Comparison of ENCODE assay signal across 10 cellular contexts in the genomic region with DNA sequence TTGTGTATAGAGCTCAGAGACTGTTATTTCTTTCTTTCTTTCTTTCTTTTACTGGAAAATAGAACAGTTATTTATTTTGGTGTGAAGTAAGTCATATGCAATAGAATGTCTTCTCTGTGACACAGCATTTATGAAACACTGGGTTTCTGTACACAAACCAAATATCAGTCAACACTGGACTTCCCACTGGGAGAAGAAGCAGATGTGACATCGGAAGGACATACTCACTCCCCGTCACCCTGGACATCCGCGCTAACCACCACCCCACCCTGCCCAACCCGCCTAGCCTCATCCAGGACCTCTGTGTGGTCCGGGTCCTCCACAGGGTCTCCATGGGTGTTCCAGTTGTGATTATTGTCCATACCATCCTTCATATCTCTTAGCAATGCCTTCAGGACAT. TPM values are rescaled to one million over a fixed set of nuclear protein-coding genes. Genes with fewer than 3 reads are reported as not detected.
"Had no signal": no experiment of that assay in that cellular context is flagged by ENCODE, and none has a peak within 500 bp of the region (broad histone marks: within the 10 kb centered on the region; RNA-seq: fewer than 3 reads in every experiment).

No MANE protein-coding gene starts in this region.

- H3K4me2 ChIP-seq: GM23338, KMS-11 had no signal

- H3K9ac ChIP-seq: KMS-11 had no signal

- H3K27ac ChIP-seq: KMS-11 had no signal

- DNase-seq: H9, HCEC 1CT, KBM-7 had no signal

- ATAC-seq: GM23338 had no signal

- FAIRE-seq: H54, HTR-8/SVneo had no signal

- H3K4me3 ChIP-seq: GM23338 had no signal

RNA-seq across cellular contexts. Expression of a gene that starts 22.0 kb away (rescaled TPM):
- total RNA-seq: H1, H9, HT-29 had no signal
- polyA plus RNA-seq: GM23338, H1, IgD-negative memory B cell had no signal

RNA-seq across cellular contexts. Expression of a gene that starts 28.5 kb away (rescaled TPM):
- total RNA-seq: H9, HT-29 had no signal
- polyA plus RNA-seq: IgD-negative memory B cell had no signal

RNA-seq across cellular contexts. Expression of a gene that starts 58.6 kb away (rescaled TPM):
- total RNA-seq: HT-29 had no signal
- polyA plus RNA-seq: GM23338 had no signal
